Comparison of ENCODE assay signal across 10 cellular contexts in genomic region chr5:142025637-142026036, GRCh38. TPM values are rescaled to one million over a fixed set of nuclear protein-coding genes. Genes with fewer than 3 reads are reported as not detected.
DNase-seq lines count a peak whose midpoint lies in the region.
"Had no signal": no experiment of that assay in that cellular context is flagged by ENCODE, and none has a peak within 500 bp of the region (broad histone marks: within the 10 kb centered on the region; RNA-seq: fewer than 3 reads in every experiment).

No MANE protein-coding gene starts in this region.

- no peaks in the 10 kb centered on the region for H3K9me3 Mint-ChIP-seq in activated T-cell treated with anti-CD3 and anti-CD28 coated beads, Interleukin-2, amount 50 U/mL, for 24 hours
- no peaks in the 10 kb centered on the region for H3K9me3 Mint-ChIP-seq in activated CD4-positive, alpha-beta memory T cell treated with anti-CD3 and anti-CD28 coated beads for 36 hours

- H3K27ac ChIP-seq in iPS-20b (ENCODE audit: low read length): no peak overlapping the region
- H3K27ac ChIP-seq in substantia nigra (ENCODE audit: low read depth, low read length, poor library complexity, severe bottlenecking): peak overlapping the region; percentile 92

- peak overlapping the region; percentile 85; the same call in 1 of the 2 replicates for H3K4me3 ChIP-seq in iPS-20b (ENCODE audit: low read length)

- peak overlapping the region; percentile 80; the same call in 1 of the 2 replicates for H3K9ac ChIP-seq in iPS-20b (ENCODE audit: low read depth, low read length)

- peak; percentile 7 for DNase-seq in activated T-cell treated with anti-CD3 and anti-CD28 coated beads, Interleukin-2, amount 50 U/mL, for 24 hours
- no peak for DNase-seq in activated T-cell treated with anti-CD3 and anti-CD28 coated beads, Interleukin-2, amount 50 U/mL, for 48 hours
- DNase-seq in activated CD4-positive, alpha-beta memory T cell treated with anti-CD3 and anti-CD28 coated beads for 36 hours: no peak
- no peak for DNase-seq in substantia nigra (lab: John Stamatoyannopoulos, UW)
- no peak for DNase-seq in COR-L47 (lab: John Stamatoyannopoulos, UW)
- DNase-seq in activated gamma-delta T cell treated with Interleukin-2 at 50 U/mL for 16 hours: no peak
- no peak for DNase-seq in DMS 273 treated with DMSO at 0.1 percent for 48 hours (lab: John Stamatoyannopoulos, UW)

- peaks cover 7% of the 10 kb centered on the region; the same call in 1 of the 2 replicates for H3K4me1 ChIP-seq in iPS-20b (ENCODE audit: insufficient read depth, low read length)
- H3K4me1 ChIP-seq: uterus had no signal

- H3K36me3 ChIP-seq in iPS-20b (ENCODE audit: insufficient read depth, low read depth, low read length): no peaks in the 10 kb centered on the region
- H3K36me3 ChIP-seq: adrenal gland, uterus had no signal

- no peaks in the 10 kb centered on the region for H3K27me3 Mint-ChIP-seq in activated T-cell treated with anti-CD3 and anti-CD28 coated beads, Interleukin-2, amount 50 U/mL, for 24 hours
- no peaks in the 10 kb centered on the region for H3K27me3 Mint-ChIP-seq in activated CD4-positive, alpha-beta memory T cell treated with anti-CD3 and anti-CD28 coated beads for 36 hours

- CTCF ChIA-PET in activated CD4-positive, alpha-beta memory T cell treated with anti-CD3 and anti-CD28 coated beads for 36 hours (lab: Charles Lee): interaction anchor here (0.9 to 3.1 kb wide), 9 partner anchors 9 to 333 kb away, joined by 3 to 26 read pairs (median 5); partner anchors contain the start of gene GNPDA1

- 0 out of 2 replicates have a peak, but pooled peaks cover 7% of the 10 kb centered on the region for H3K27me3 ChIP-seq in iPS-20b (ENCODE audit: insufficient read depth, low read length)
- H3K27me3 ChIP-seq: adrenal gland, uterus had no signal

- peak overlapping the region; percentile 96 for H3K27ac Mint-ChIP-seq in activated T-cell treated with anti-CD3 and anti-CD28 coated beads, Interleukin-2, amount 50 U/mL, for 24 hours
- H3K27ac Mint-ChIP-seq in activated CD4-positive, alpha-beta memory T cell treated with anti-CD3 and anti-CD28 coated beads for 36 hours: peak overlapping the region; percentile 99

- intact Hi-C loops in activated CD4-positive, alpha-beta memory T cell treated with anti-CD3 and anti-CD28 coated beads for 36 hours (cut with micrococcal nuclease): loop anchor here (1.0 to 2.0 kb wide), 4 partner anchors 9 to 83 kb away; partner anchors contain the start of genes NDFIP1 and RNF14

- no peaks in the 10 kb centered on the region for H3K36me3 Mint-ChIP-seq in activated T-cell treated with anti-CD3 and anti-CD28 coated beads, Interleukin-2, amount 50 U/mL, for 24 hours (ENCODE audit: low read depth)
- H3K36me3 Mint-ChIP-seq in activated CD4-positive, alpha-beta memory T cell treated with anti-CD3 and anti-CD28 coated beads for 36 hours: no peaks in the 10 kb centered on the region

- H3K4me1 Mint-ChIP-seq in activated T-cell treated with anti-CD3 and anti-CD28 coated beads, Interleukin-2, amount 50 U/mL, for 24 hours (ENCODE audit: low read depth): peaks cover 17% of the 10 kb centered on the region
- peaks cover 14% of the 10 kb centered on the region for H3K4me1 Mint-ChIP-seq in activated CD4-positive, alpha-beta memory T cell treated with anti-CD3 and anti-CD28 coated beads for 36 hours (ENCODE audit: low read depth)

- no peaks in the 10 kb centered on the region; the same call in 1 of the 2 replicates for H3K9me3 ChIP-seq in iPS-20b (ENCODE audit: insufficient read depth, low read depth, low read length)
- H3K9me3 ChIP-seq: adrenal gland, uterus had no signal

- H3K4me3 Mint-ChIP-seq in activated T-cell treated with anti-CD3 and anti-CD28 coated beads, Interleukin-2, amount 50 U/mL, for 24 hours: peak overlapping the region; percentile 84
- H3K4me3 Mint-ChIP-seq in activated CD4-positive, alpha-beta memory T cell treated with anti-CD3 and anti-CD28 coated beads for 36 hours: peak overlapping the region; percentile 88

- POLR2A ChIA-PET in activated CD4-positive, alpha-beta memory T cell treated with anti-CD3 and anti-CD28 coated beads for 36 hours (lab: Charles Lee): interaction anchor here (1.0 to 2.1 kb wide), 5 partner anchors 9 to 83 kb away, joined by 3 to 13 read pairs (median 6); partner anchors contain the start of genes NDFIP1 and RNF14

RNA-seq across cellular contexts. Expression of gene GNPDA1, which starts 12.8 kb away (rescaled TPM):
- 10 to 100 TPM; 55.8 to 56.6 TPM for total RNA-seq in activated CD4-positive, alpha-beta memory T cell treated with anti-CD3 and anti-CD28 coated beads for 36 hours

RNA-seq across cellular contexts. Expression of gene RNF14, which starts 56.7 kb away (rescaled TPM):
- 10 to 100 TPM; 34.6 to 39.5 TPM for total RNA-seq in activated CD4-positive, alpha-beta memory T cell treated with anti-CD3 and anti-CD28 coated beads for 36 hours
